25 cellular contexts compared by ENCODE assay signal in the genomic region with DNA sequence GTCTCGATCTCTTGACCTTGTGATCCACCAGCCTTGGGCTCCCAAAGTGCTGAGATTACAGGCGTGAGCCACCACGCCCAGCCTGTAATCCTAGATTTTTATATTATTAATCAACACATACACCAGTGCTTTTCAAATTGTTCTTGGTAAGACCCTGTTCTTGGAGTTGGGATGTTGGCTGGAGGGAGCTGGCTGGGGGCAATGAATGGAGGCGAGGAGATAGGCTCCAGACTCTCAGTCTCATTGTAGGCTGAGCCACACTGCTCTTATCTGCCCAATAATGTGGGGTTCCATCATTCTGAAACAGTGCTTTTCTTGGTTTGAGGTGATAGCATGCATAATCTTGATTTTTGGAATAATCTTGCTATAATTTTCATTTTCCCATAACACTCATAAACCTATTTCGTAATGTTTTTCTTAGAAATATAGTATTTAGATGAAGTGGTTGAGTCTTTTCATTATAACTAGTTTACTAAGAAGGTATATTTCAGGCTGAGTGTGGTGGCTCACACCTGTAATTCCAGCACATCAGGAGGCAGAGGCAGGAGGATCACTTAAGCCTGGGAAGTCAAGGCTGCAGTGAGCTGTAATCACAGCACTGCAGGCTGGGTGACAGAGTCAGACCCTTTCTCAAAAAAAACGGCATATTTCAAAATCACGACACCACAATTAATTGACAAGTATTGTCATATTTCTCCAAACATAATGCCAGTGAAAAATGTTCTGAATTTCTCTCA.
A peak's percentile ranks its signal among the peaks of the same experiment; 100 is the strongest.
DNase-seq lines count a peak whose midpoint lies in the region; ATAC-seq lines count a peak whose summit lies in the region.
"Had no signal": no experiment of that assay in that cellular context is flagged by ENCODE, and none has a peak within 500 bp of the region (broad histone marks: within the 10 kb centered on the region; RNA-seq: fewer than 3 reads in every experiment).

No MANE protein-coding gene starts in this region.

- no peaks in the 10 kb centered on the region for H3K9me3 Mint-ChIP-seq in activated CD4-positive, alpha-beta T cell treated with anti-CD3 and anti-CD28 coated beads, Interleukin-2, amount 10 ng/mL, durations not matched to agents 24 days and 14 days
- no peaks in the 10 kb centered on the region for H3K9me3 Mint-ChIP-seq in activated naive CD4-positive, alpha-beta T cell treated with anti-CD3 and anti-CD28 coated beads, Interleukin-2, amount 50 U/mL, for 72 hours
- H3K9me3 Mint-ChIP-seq: activated naive CD8-positive, alpha-beta T cell treated with anti-CD3 and anti-CD28 coated beads, Interleukin-2, amount 10 ng/mL, durations not matched to agents 7 days and 5 days; CD8-positive, alpha-beta memory T cell; neural crest cell had no signal

- H3K4me1 Mint-ChIP-seq in activated CD4-positive, alpha-beta T cell treated with anti-CD3 and anti-CD28 coated beads, Interleukin-2, amount 10 ng/mL, durations not matched to agents 24 days and 14 days = peaks cover 49% of the 10 kb centered on the region

- no peaks in the 10 kb centered on the region for H3K27me3 Mint-ChIP-seq in activated CD4-positive, alpha-beta T cell treated with anti-CD3 and anti-CD28 coated beads, Interleukin-2, amount 10 ng/mL, durations not matched to agents 24 days and 14 days
- H3K27me3 Mint-ChIP-seq: activated naive CD8-positive, alpha-beta T cell treated with anti-CD3 and anti-CD28 coated beads, Interleukin-2, amount 10 ng/mL, durations not matched to agents 7 days and 5 days; CD8-positive, alpha-beta memory T cell had no signal

- H3K27ac Mint-ChIP-seq in activated CD4-positive, alpha-beta T cell treated with anti-CD3 and anti-CD28 coated beads, Interleukin-2, amount 10 ng/mL, durations not matched to agents 24 days and 14 days = peak overlapping the region; percentile 73
- peak overlapping the region; percentile 95 to 100 for H3K27ac Mint-ChIP-seq in activated naive CD4-positive, alpha-beta T cell treated with anti-CD3 and anti-CD28 coated beads, Interleukin-2, amount 50 U/mL, for 72 hours
- H3K27ac Mint-ChIP-seq: B cell had no signal

- peaks cover 7% of the 10 kb centered on the region for H3K36me3 Mint-ChIP-seq in activated CD4-positive, alpha-beta T cell treated with anti-CD3 and anti-CD28 coated beads, Interleukin-2, amount 10 ng/mL, durations not matched to agents 24 days and 14 days (ENCODE audit: low read depth)
- peaks cover 32 to 39% of the 10 kb centered on the region in 2 donors for H3K36me3 Mint-ChIP-seq in activated naive CD4-positive, alpha-beta T cell treated with anti-CD3 and anti-CD28 coated beads, Interleukin-2, amount 50 U/mL, for 72 hours
- H3K36me3 Mint-ChIP-seq: CD8-positive, alpha-beta memory T cell had no signal

- DNase-seq in activated CD4-positive, alpha-beta T cell treated with anti-CD3 and anti-CD28 coated beads, Interleukin-2, amount 10 ng/mL, durations not matched to agents 24 days and 14 days = no peak
- no peak for DNase-seq in activated CD4-positive, alpha-beta T cell treated with anti-CD3 and anti-CD28 coated beads, Interleukin-2, amount 50 U/mL, for 4 hours
- peak; percentile 49 for DNase-seq in stimulated activated CD4-positive, alpha-beta T cell treated with anti-CD3 and anti-CD28 coated beads, Interleukin-1b, Interleukin-23, amount 100 ng/mL, for 48 hours
- no peak for DNase-seq in stimulated activated CD4-positive, alpha-beta T cell treated with anti-CD3 and anti-CD28 coated beads, Interleukin-2, amount 100 ng/mL, for 24 hours
- no peak for DNase-seq in activated naive CD4-positive, alpha-beta T cell treated with anti-CD3 and anti-CD28 coated beads, Interleukin-2, amount 50 U/mL, for 72 hours (ENCODE audit: low spot score in 2 of 2)
- DNase-seq in amygdala (lab: John Stamatoyannopoulos, UW) = no peak
- no peak for DNase-seq in stimulated activated CD4-positive, alpha-beta T cell treated with anti-CD3 and anti-CD28 coated beads, Interleukin-12 subunit alpha, Interleukin-12 subunit beta, amount 100 ng/mL, for 4 hours
- DNase-seq: activated naive CD8-positive, alpha-beta T cell treated with anti-CD3 and anti-CD28 coated beads, Interleukin-2, amount 10 ng/mL, durations not matched to agents 7 days and 5 days; CD8-positive, alpha-beta memory T cell; central memory CD4-positive, alpha-beta T cell; DMS 273 treated with DMSO at 0.1 percent for 48 hours; foreskin fibroblast; GM23248; heart left ventricle; kidney; lower lobe of right lung; NCI-H1417; NCI-H2081; NCI-H345; SJCRH30; spleen; uterus had no signal

- H3K4me3 Mint-ChIP-seq in activated CD4-positive, alpha-beta T cell treated with anti-CD3 and anti-CD28 coated beads, Interleukin-2, amount 10 ng/mL, durations not matched to agents 24 days and 14 days = peak overlapping the region; percentile 44
- H3K4me3 Mint-ChIP-seq: B cell, neural crest cell had no signal

- intact Hi-C loops in activated CD4-positive, alpha-beta T cell treated with anti-CD3 and anti-CD28 coated beads, Interleukin-2, amount 10 ng/mL, durations not matched to agents 24 days and 14 days (cut with micrococcal nuclease) = loop anchor here (1.0 kb wide), 1 partner anchor 7 kb away; no protein-coding TSS in a partner anchor

- peak; percentile 24 to 60 for ATAC-seq in activated naive CD4-positive, alpha-beta T cell treated with anti-CD3 and anti-CD28 coated beads, Interleukin-2, amount 50 U/mL, for 72 hours
- no peak for ATAC-seq in GM19328 (IDR thresholded peaks at IDR 0.05; ENCODE audit: unreplicated experiment)
- ATAC-seq: heart left ventricle had no signal
